19 cellular contexts compared by ENCODE assay signal in genomic region chr1:21064057-21064456, GRCh38.
DNase-seq lines count a peak whose midpoint lies in the region; ATAC-seq and TF ChIP-seq lines count a peak whose summit lies in the region.
"Had no signal": no experiment of that assay in that cellular context is flagged by ENCODE, and none has a peak within 500 bp of the region (broad histone marks: within the 10 kb centered on the region; RNA-seq: fewer than 3 reads in every experiment).

No MANE protein-coding gene starts in this region.

- no peaks in the 10 kb centered on the region for H3K27me3 Mint-ChIP-seq in progenitor cell of endocrine pancreas

- no peaks in the 10 kb centered on the region for H3K9me3 Mint-ChIP-seq in progenitor cell of endocrine pancreas (ENCODE audit: low read depth)
- H3K9me3 Mint-ChIP-seq: CD14-positive monocyte; T-helper 2 cell treated with Interferon-gamma antibody and Interleukin-4, amounts not matched to agents 5 μg/mL and 100 μg/mL, for 36 hours had no signal

- intact Hi-C loops in left cardiac atrium (cut with DNase I): no loop called here

- ATAC-seq in GM21786 (IDR thresholded peaks at IDR 0.05; ENCODE audit: unreplicated experiment): no peak
- no peak for ATAC-seq in left cardiac atrium

- H3K27ac Mint-ChIP-seq in progenitor cell of endocrine pancreas: no peak overlapping the region
- H3K27ac Mint-ChIP-seq: CD14-positive monocyte; T-helper 2 cell treated with Interferon-gamma antibody and Interleukin-4, amounts not matched to agents 5 μg/mL and 100 μg/mL, for 36 hours had no signal

- H3K4me1 Mint-ChIP-seq in progenitor cell of endocrine pancreas (ENCODE audit: low read depth): peaks cover 12% of the 10 kb centered on the region

- H3K36me3 Mint-ChIP-seq in progenitor cell of endocrine pancreas (ENCODE audit: insufficient read depth): no peaks in the 10 kb centered on the region

- no peak for TF ChIP-seq CTCF in progenitor cell of endocrine pancreas (IDR thresholded peaks at IDR 0.05; ENCODE audit: unreplicated experiment)

- DNase-seq in DMS79 (lab: John Stamatoyannopoulos, UW) (peak; percentile 66), ELF-1 (ENCODE audit: low read depth, low spot score) (peak; percentile 45), NCI-H510A treated with DMSO at 0.1 percent for 48 hours (lab: John Stamatoyannopoulos, UW) (peak; percentile 25), islet precursor cell (peak; percentile 73), progenitor cell of endocrine pancreas (ENCODE audit: low spot score, unreplicated experiment) (no peak), left cardiac atrium (no peak)
- DNase-seq: AML-193, IMR-90, MG63, NCI-H1092, NCI-H1436 treated with DMSO at 0.1 percent for 48 hours, NCI-H2029 treated with DMSO at 0.1 percent for 48 hours, NCI-H226, NCI-H526, Peyer's patch, Right ventricle myocardium superior had no signal

- no peak overlapping the region for H3K4me3 Mint-ChIP-seq in progenitor cell of endocrine pancreas (ENCODE audit: low read depth)
- H3K4me3 Mint-ChIP-seq: CD14-positive monocyte; T-helper 2 cell treated with Interferon-gamma antibody and Interleukin-4, amounts not matched to agents 5 μg/mL and 100 μg/mL, for 36 hours had no signal

Comparison
In these comparisons a context has a peak if more than half of its experiments do, and no peak if none do; other contexts are left out.
1. DNase-seq: peak in DMS79 (single experiment), ELF-1 (single experiment), NCI-H510A treated with DMSO at 0.1 percent for 48 hours (single experiment) and islet precursor cell (single experiment); none in progenitor cell of endocrine pancreas (single experiment) and left cardiac atrium (single experiment).